In the genomic region with DNA sequence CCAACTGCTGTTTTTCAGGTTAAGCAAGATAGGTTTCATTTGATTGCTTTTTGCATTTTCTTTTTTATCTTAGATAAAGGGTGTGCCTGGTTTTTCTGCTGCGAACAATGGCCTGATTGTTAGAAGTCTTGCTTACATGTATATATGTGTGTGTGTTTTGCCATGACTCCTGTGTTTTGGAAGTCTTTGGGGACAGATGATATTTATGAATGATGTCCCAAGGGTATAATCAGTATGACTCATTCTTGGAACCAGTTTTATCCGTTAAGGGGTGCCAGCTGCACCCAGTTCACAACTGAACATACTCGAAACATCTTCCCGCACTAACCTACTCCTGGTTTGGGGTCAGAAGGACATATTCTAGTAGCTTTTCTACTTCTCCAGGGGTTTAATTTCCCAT, we compare ENCODE assay signal across 9 cellular contexts.
DNase-seq lines count a peak whose midpoint lies in the region; ATAC-seq, FAIRE-seq and TF ChIP-seq lines count a peak whose summit lies in the region.
"Had no signal": no experiment of that assay in that cellular context is flagged by ENCODE, and none has a peak within 500 bp of the region (broad histone marks: within the 10 kb centered on the region; RNA-seq: fewer than 3 reads in every experiment).

No MANE protein-coding gene starts in this region.

- WGBS in esophagus muscularis mucosa = 80% methylated on average over 4 of the region's 4 CpGs
- WGBS in small intestine, 3 donors = 9 to 55% (median 23%) methylated on average over 4 of the region's 4 CpGs

- H3K27me3 ChIP-seq in RWPE2 (ENCODE audit: insufficient read depth, poor library complexity, severe bottlenecking) (no peaks in the 10 kb centered on the region), esophagus muscularis mucosa (no peaks in the 10 kb centered on the region), small intestine (ENCODE audit: control insufficient read depth in 2 of 2, insufficient read depth in 2 of 2, low read length in 2 of 2) (no peaks in the 10 kb centered on the region)

- peak overlapping the region; percentile 2 for H3K4me3 Mint-ChIP-seq in T-helper 2 cell treated with Interferon-gamma antibody and Interleukin-4, amounts not matched to agents 5 μg/mL and 100 μg/mL, for 36 hours
- H3K4me3 Mint-ChIP-seq: brain had no signal

- no peak for TF ChIP-seq EP300 in esophagus muscularis mucosa (IDR thresholded peaks at IDR 0.05)

- H3K36me3 ChIP-seq in RWPE2 (ENCODE audit: low read depth) (no peaks in the 10 kb centered on the region), esophagus muscularis mucosa (no peaks in the 10 kb centered on the region), small intestine (ENCODE audit: control insufficient read depth in 2 of 2, insufficient read depth in 2 of 2, low read length in 2 of 2) (no peaks in the 10 kb centered on the region)

- peak overlapping the region; percentile 53 for H3K27ac Mint-ChIP-seq in T-helper 2 cell treated with Interferon-gamma antibody and Interleukin-4, amounts not matched to agents 5 μg/mL and 100 μg/mL, for 36 hours
- H3K27ac Mint-ChIP-seq: brain had no signal

- intact Hi-C loops in esophagus muscularis mucosa (cut with DNase I) = no loop called here

- peak; percentile 62 for ATAC-seq in RWPE2 (ENCODE audit: low read depth)

- peaks cover 44% of the 10 kb centered on the region for H3K4me1 Mint-ChIP-seq in T-helper 2 cell treated with Interferon-gamma antibody and Interleukin-4, amounts not matched to agents 5 μg/mL and 100 μg/mL, for 36 hours (ENCODE audit: low read depth)
- H3K4me1 Mint-ChIP-seq: brain had no signal

- H3K4me1 ChIP-seq in RWPE2 (ENCODE audit: insufficient read depth, poor library complexity, severe bottlenecking) = peaks cover 27% of the 10 kb centered on the region
- no peaks in the 10 kb centered on the region for H3K4me1 ChIP-seq in esophagus muscularis mucosa
- peaks cover 0 to 5% of the 10 kb centered on the region in 2 donors for H3K4me1 ChIP-seq in small intestine (ENCODE audit: control insufficient read depth in 2 of 2, insufficient read depth in 1 of 2, low read depth in 1 of 2, low read length in 1 of 2)

- H3K27me3 Mint-ChIP-seq in T-helper 2 cell treated with Interferon-gamma antibody and Interleukin-4, amounts not matched to agents 5 μg/mL and 100 μg/mL, for 36 hours (ENCODE audit: low read depth) = no peaks in the 10 kb centered on the region

- peaks cover 27% of the 10 kb centered on the region for H3K9me3 Mint-ChIP-seq in T-helper 2 cell treated with Interferon-gamma antibody and Interleukin-4, amounts not matched to agents 5 μg/mL and 100 μg/mL, for 36 hours

- no peaks in the 10 kb centered on the region for H3K9me3 ChIP-seq in RWPE2 (ENCODE audit: severe bottlenecking)
- H3K9me3 ChIP-seq in esophagus muscularis mucosa = no peaks in the 10 kb centered on the region
- H3K9me3 ChIP-seq in small intestine (ENCODE audit: control insufficient read depth, low read depth) = no peaks in the 10 kb centered on the region

- H3K27ac ChIP-seq in RWPE2 (ENCODE audit: poor library complexity, severe bottlenecking) (peak overlapping the region; percentile 83), esophagus muscularis mucosa (replicated peaks in 1 of 4) (no peak overlapping the region), small intestine (ENCODE audit: low read depth in 1 of 2, low read length in 1 of 2) (peak overlapping the region in 1 of 2 donors; percentile 64)

- FAIRE-seq in small intestine (lab: Jason Lieb, UNC) (no peak), D721Med (lab: Jason Lieb, UNC) (no peak)

- DNase-seq in T-helper 2 cell treated with Interferon-gamma antibody and Interleukin-4, amounts not matched to agents 5 μg/mL and 100 μg/mL, for 36 hours (ENCODE audit: low spot score) = no peak
- DNase-seq in T-helper 2 cell = no peak
- DNase-seq in RWPE2 (ENCODE audit: low spot score) = no peak
- DNase-seq in esophagus muscularis mucosa (ENCODE audit: extremely low spot score) = peak; percentile 34
- peak; percentile 53 for DNase-seq in small intestine
- no peak for DNase-seq in D721Med (ENCODE audit: insufficient read length, low spot score)
- no peak for DNase-seq in germinal center (ENCODE audit: low spot score)
- DNase-seq in effector CD8-positive, alpha-beta T cell (lab: John Stamatoyannopoulos, UW) = no peak

- no peak for TF ChIP-seq POLR2A in esophagus muscularis mucosa (IDR thresholded peaks at IDR 0.05; ENCODE audit: low read depth)

- TF ChIP-seq CTCF in RWPE2 (IDR thresholded peaks at IDR 0.05; ENCODE audit: poor library complexity, severe bottlenecking) (no peak), esophagus muscularis mucosa (IDR thresholded peaks at IDR 0.05) (no peak), D721Med (IDR thresholded peaks at IDR 0.05; ENCODE audit: insufficient read depth, missing control alignments) (no peak)

- H3K36me3 Mint-ChIP-seq in T-helper 2 cell treated with Interferon-gamma antibody and Interleukin-4, amounts not matched to agents 5 μg/mL and 100 μg/mL, for 36 hours (ENCODE audit: low read depth) = peaks cover 24% of the 10 kb centered on the region
- H3K36me3 Mint-ChIP-seq: brain had no signal

- no peak overlapping the region for H3K4me3 ChIP-seq in RWPE2 (ENCODE audit: severe bottlenecking)
- no peak overlapping the region for H3K4me3 ChIP-seq in esophagus muscularis mucosa
- H3K4me3 ChIP-seq in small intestine (ENCODE audit: low read depth in 1 of 2, low read length in 2 of 2) = no peak overlapping the region

Comparison
In these comparisons a context has a peak if more than half of its experiments do, and no peak if none do; other contexts are left out.
1. DNase-seq: peak in esophagus muscularis mucosa (single experiment) and small intestine (single experiment); none in T-helper 2 cell treated with Interferon-gamma antibody and Interleukin-4, amounts not matched to agents 5 μg/mL and 100 μg/mL, for 36 hours (single experiment), T-helper 2 cell (0 of 5), RWPE2 (single experiment), D721Med (single experiment), germinal center (single experiment) and effector CD8-positive, alpha-beta T cell (single experiment).